Comparison of ENCODE assay signal across 26 cellular contexts in the genomic region with DNA sequence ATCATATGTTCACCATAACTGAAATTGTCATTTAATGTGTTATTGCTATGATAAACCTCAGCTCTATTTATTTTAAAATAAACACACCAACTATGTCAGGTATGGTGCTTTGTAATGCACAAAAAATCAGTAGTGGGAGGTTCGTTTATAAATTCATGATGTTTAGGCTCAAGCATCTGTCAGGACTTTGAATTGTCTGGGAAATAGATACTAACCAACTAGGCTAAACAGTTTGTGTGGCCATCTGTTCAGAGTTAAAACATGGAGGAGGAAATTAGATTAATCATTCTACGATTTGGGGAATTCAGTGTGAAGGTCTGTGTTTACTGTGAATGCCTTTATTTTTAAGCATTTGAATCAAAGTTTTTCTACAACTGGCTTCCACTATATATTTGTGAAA.
DNase-seq lines count a peak whose midpoint lies in the region; ATAC-seq and TF ChIP-seq lines count a peak whose summit lies in the region.
"Had no signal": no experiment of that assay in that cellular context is flagged by ENCODE, and none has a peak within 500 bp of the region (broad histone marks: within the 10 kb centered on the region; RNA-seq: fewer than 3 reads in every experiment).

No MANE protein-coding gene starts in this region.

- no peak for TF ChIP-seq CTCF in PC-9 (conservative IDR thresholded peaks at IDR 0.05)
- no peak for TF ChIP-seq CTCF in testis (IDR thresholded peaks at IDR 0.05)

- peak; percentile 60 for DNase-seq in DMS 273 treated with DMSO at 0.1 percent for 48 hours (lab: John Stamatoyannopoulos, UW)
- peak; percentile 76 for DNase-seq in NCI-H1694 (lab: John Stamatoyannopoulos, UW)
- peak; percentile 6 for DNase-seq in fibroblast of peridontal ligament (ENCODE audit: extremely low read depth)
- DNase-seq in hypothalamus (lab: John Stamatoyannopoulos, UW): no peak
- no peak for DNase-seq in PC-9
- no peak for DNase-seq in testis
- no peak for DNase-seq in NCI-H748 (lab: John Stamatoyannopoulos, UW; ENCODE audit: unreplicated experiment)
- DNase-seq: C1 segment of cervical spinal cord; Calu3; CD8-positive, alpha-beta memory T cell; DMS53; KBM-7; NCI-H1092; NCI-H1436 treated with DMSO at 0.1 percent for 48 hours; NCI-H2029 treated with DMSO at 0.1 percent for 48 hours; OCI-M1; SW 1271; T-helper 17 cell had no signal

- no peaks in the 10 kb centered on the region for H3K36me3 ChIP-seq in PC-9 (ENCODE audit: low read depth)
- H3K36me3 ChIP-seq in testis (ENCODE audit: low read depth, missing control alignments): no peaks in the 10 kb centered on the region
- H3K36me3 ChIP-seq: HAP-1, SJSA1 had no signal

- ATAC-seq in SK-N-SH treated with all-trans-retinoic acid at 6 μM for 48 hours: peak; percentile 96
- ATAC-seq: GM12878, GM23338, HepG2, Right ventricle myocardium inferior, T-helper 17 cell had no signal

- no peak overlapping the region for H2AFZ ChIP-seq in PC-9
- H2AFZ ChIP-seq: GM23338 had no signal

- H3F3A ChIP-seq in PC-9 (ENCODE audit: insufficient read depth, low read depth): no peaks in the 10 kb centered on the region

- no peaks in the 10 kb centered on the region for H3K27me3 ChIP-seq in PC-9 (ENCODE audit: insufficient read depth, low read depth)
- H3K27me3 ChIP-seq in testis: no peaks in the 10 kb centered on the region
- H3K27me3 ChIP-seq: SJSA1 had no signal

- no peak overlapping the region for H3K4me2 ChIP-seq in PC-9
- H3K4me2 ChIP-seq: GM23338 had no signal

- TF ChIP-seq POLR2A in testis (IDR thresholded peaks at IDR 0.05): no peak

- no peaks in the 10 kb centered on the region for H3K9me2 ChIP-seq in PC-9 (ENCODE audit: insufficient read depth)

- no TSS peak for BruUV-seq in PC-9 (replicated peaks; lab: Mats Ljungman, UMichigan)

- H3K4me1 ChIP-seq in PC-9 (replicated peaks; ENCODE audit: insufficient read depth) (no peaks in the 10 kb centered on the region), testis (no peaks in the 10 kb centered on the region)
- H3K4me1 ChIP-seq: HAP-1, SJSA1 had no signal

- H3K9me3 ChIP-seq in PC-9 (ENCODE audit: insufficient read depth, low read depth) (no peaks in the 10 kb centered on the region), testis (no peaks in the 10 kb centered on the region)
- H3K9me3 ChIP-seq: HAP-1, SJSA1 had no signal

- H3K4me3 ChIP-seq in PC-9 (no peak overlapping the region), testis (no peak overlapping the region)
- H3K4me3 ChIP-seq: GM12878, GM23338, HAP-1, SJSA1 had no signal

- intact Hi-C loops in PC-9 (cut with micrococcal nuclease; ENCODE audit: unreplicated experiment) (no loop called here), testis (cut with DNase I; ENCODE audit: low total_unique reads) (no loop called here)

- POLR2A ChIA-PET in PC-9 (lab: Charles Lee; ENCODE audit: unreplicated experiment): no interaction called here

- no peaks in the 10 kb centered on the region for H4K20me1 ChIP-seq in PC-9 (ENCODE audit: insufficient read depth)

- H3K79me2 ChIP-seq in PC-9 (ENCODE audit: low read depth): no peaks in the 10 kb centered on the region

- H3K27ac ChIP-seq in PC-9: no peak overlapping the region
- H3K27ac ChIP-seq in testis: no peak overlapping the region
- H3K27ac ChIP-seq: HL-60, SJSA1 had no signal

- CTCF ChIA-PET in PC-9 (lab: Charles Lee): no interaction called here

- WGBS in testis, 2 donors: 74 to 86% methylated on average over 2 of the region's 2 CpGs

TF ChIP-seq in SK-N-SH treated with all-trans-retinoic acid at 6 μM for 48 hours, 23 proteins besides CTCF, POLR2A, EP300 and RAD21:
- TF ChIP-seq ZFP3 (CRISPR knock-in tag; IDR thresholded peaks at IDR 0.05) (no peak), SNAI2 (CRISPR knock-in tag; IDR thresholded peaks at IDR 0.05) (no peak), ZC3H10 (CRISPR knock-in tag; IDR thresholded peaks at IDR 0.05) (no peak), OSR1 (CRISPR knock-in tag; IDR thresholded peaks at IDR 0.05) (no peak), ARNTL (CRISPR knock-in tag; IDR thresholded peaks at IDR 0.05; ENCODE audit: borderline replicate concordance, low read depth) (no peak), TCF4 (CRISPR knock-in tag; IDR thresholded peaks at IDR 0.05; ENCODE audit: borderline replicate concordance) (no peak)
- TF ChIP-seq, protein P1, sequence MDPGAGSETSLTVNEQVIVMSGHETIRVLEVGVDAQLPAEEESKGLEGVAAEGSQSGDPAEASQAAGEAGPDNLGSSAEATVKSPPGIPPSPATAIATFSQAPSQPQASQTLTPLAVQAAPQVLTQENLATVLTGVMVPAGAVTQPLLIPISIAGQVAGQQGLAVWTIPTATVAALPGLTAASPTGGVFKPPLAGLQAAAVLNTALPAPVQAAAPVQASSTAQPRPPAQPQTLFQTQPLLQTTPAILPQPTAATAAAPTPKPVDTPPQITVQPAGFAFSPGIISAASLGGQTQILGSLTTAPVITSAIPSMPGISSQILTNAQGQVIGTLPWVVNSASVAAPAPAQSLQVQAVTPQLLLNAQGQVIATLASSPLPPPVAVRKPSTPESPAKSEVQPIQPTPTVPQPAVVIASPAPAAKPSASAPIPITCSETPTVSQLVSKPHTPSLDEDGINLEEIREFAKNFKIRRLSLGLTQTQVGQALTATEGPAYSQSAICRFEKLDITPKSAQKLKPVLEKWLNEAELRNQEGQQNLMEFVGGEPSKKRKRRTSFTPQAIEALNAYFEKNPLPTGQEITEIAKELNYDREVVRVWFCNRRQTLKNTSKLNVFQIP (CRISPR knock-in tag; IDR thresholded peaks at IDR 0.05; ENCODE audit: borderline replicate concordance, low read depth): no peak
- TF ChIP-seq, protein P2, sequence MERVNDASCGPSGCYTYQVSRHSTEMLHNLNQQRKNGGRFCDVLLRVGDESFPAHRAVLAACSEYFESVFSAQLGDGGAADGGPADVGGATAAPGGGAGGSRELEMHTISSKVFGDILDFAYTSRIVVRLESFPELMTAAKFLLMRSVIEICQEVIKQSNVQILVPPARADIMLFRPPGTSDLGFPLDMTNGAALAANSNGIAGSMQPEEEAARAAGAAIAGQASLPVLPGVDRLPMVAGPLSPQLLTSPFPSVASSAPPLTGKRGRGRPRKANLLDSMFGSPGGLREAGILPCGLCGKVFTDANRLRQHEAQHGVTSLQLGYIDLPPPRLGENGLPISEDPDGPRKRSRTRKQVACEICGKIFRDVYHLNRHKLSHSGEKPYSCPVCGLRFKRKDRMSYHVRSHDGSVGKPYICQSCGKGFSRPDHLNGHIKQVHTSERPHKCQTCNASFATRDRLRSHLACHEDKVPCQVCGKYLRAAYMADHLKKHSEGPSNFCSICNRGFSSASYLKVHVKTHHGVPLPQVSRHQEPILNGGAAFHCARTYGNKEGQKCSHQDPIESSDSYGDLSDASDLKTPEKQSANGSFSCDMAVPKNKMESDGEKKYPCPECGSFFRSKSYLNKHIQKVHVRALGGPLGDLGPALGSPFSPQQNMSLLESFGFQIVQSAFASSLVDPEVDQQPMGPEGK (CRISPR knock-in tag; IDR thresholded peaks at IDR 0.05; ENCODE audit: borderline replicate concordance): no peak

Comparison
In these comparisons a context has a peak if more than half of its experiments do, and no peak if none do; other contexts are left out.
1. DNase-seq: peak in DMS 273 treated with DMSO at 0.1 percent for 48 hours (single experiment), NCI-H1694 (single experiment) and fibroblast of peridontal ligament (single experiment); none in hypothalamus (0 of 51), PC-9 (0 of 2), testis (single experiment) and NCI-H748 (single experiment).